Comparison of ENCODE assay signal across 11 cellular contexts in the genomic region with DNA sequence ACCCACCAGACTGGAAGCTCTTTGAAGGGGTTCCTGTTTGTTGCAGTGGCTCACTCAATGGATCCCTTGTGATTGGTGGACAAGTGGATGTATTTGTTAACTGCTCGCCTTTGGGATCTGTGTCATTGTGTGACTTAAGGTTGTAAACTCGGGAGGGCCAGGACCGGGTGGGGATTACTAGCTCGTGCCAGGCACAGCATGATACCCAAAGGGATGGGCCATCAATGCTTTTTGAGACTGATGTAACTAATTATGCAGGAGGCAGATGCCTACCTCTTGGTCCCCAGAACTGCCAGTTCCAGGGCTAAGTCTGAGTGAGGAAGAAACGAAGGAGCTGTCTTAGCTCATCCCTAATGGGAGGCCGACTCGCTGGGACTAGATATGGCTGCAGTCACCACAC. TPM values are rescaled to one million over a fixed set of nuclear protein-coding genes. Genes with fewer than 3 reads are reported as not detected.
DNase-seq lines count a peak whose midpoint lies in the region; ATAC-seq and TF ChIP-seq lines count a peak whose summit lies in the region.
"Had no signal": no experiment of that assay in that cellular context is flagged by ENCODE, and none has a peak within 500 bp of the region (broad histone marks: within the 10 kb centered on the region; RNA-seq: fewer than 3 reads in every experiment).

No MANE protein-coding gene starts in this region.

- no TSS peak for BruUV-seq in Calu3 (replicated peaks; lab: Mats Ljungman, UMichigan)

- H3K4me3 Mint-ChIP-seq in CD14-positive monocyte (peak overlapping the region; percentile 34 to 64), Calu3 (ENCODE audit: low read depth, unreplicated experiment) (peak overlapping the region; percentile 66), naive B cell (peak overlapping the region; percentile 62 to 90 (median 74))
- H3K4me3 Mint-ChIP-seq in activated naive CD8-positive, alpha-beta T cell treated with anti-CD3 and anti-CD28 coated beads for 36 hours = peak overlapping the region; percentile 45

- peaks cover 12% of the 10 kb centered on the region for H3K4me1 Mint-ChIP-seq in CD14-positive monocyte
- peaks cover 9% of the 10 kb centered on the region for H3K4me1 Mint-ChIP-seq in Calu3 (ENCODE audit: low read depth, unreplicated experiment)
- H3K4me1 Mint-ChIP-seq in activated naive CD8-positive, alpha-beta T cell treated with anti-CD3 and anti-CD28 coated beads for 36 hours = peaks cover 7% of the 10 kb centered on the region
- peaks cover 5 to 12% (median 5%) of the 10 kb centered on the region in 3 donors for H3K4me1 Mint-ChIP-seq in naive B cell

- H3K36me3 Mint-ChIP-seq in CD14-positive monocyte = peaks cover 4% of the 10 kb centered on the region in 2 donors
- peaks cover 26% of the 10 kb centered on the region for H3K36me3 Mint-ChIP-seq in Calu3 (ENCODE audit: insufficient read depth, unreplicated experiment)
- peaks cover 3% of the 10 kb centered on the region for H3K36me3 Mint-ChIP-seq in activated naive CD8-positive, alpha-beta T cell treated with anti-CD3 and anti-CD28 coated beads for 36 hours
- H3K36me3 Mint-ChIP-seq in naive B cell = no peaks in the 10 kb centered on the region

- CTCF ChIA-PET in Calu3 (lab: Charles Lee) = interaction anchor here (0.7 kb wide), 1 partner anchor 29 kb away, joined by 5 read pairs; no protein-coding TSS in a partner anchor

- H3K27ac Mint-ChIP-seq in CD14-positive monocyte = peak overlapping the region in 1 of 7 donors; percentile 14
- no peak overlapping the region for H3K27ac Mint-ChIP-seq in Calu3 (ENCODE audit: unreplicated experiment)
- no peak overlapping the region for H3K27ac Mint-ChIP-seq in activated naive CD8-positive, alpha-beta T cell treated with anti-CD3 and anti-CD28 coated beads for 36 hours
- no peak overlapping the region for H3K27ac Mint-ChIP-seq in naive B cell

- intact Hi-C loops in CD14-positive monocyte (cut with micrococcal nuclease) (loop anchor here (2.0 kb wide), 1 partner anchor 47 kb away; no protein-coding TSS in a partner anchor), Calu3 (cut with micrococcal nuclease; ENCODE audit: unreplicated experiment) (loop anchor here (10.0 kb wide), 1 partner anchor 51 kb away; the partner anchor contains the start of gene BCORL1)

- H3K27me3 Mint-ChIP-seq in CD14-positive monocyte (ENCODE audit: low read depth in 3 of 3) (peaks cover 14 to 23% (median 22%) of the 10 kb centered on the region in 3 donors), Calu3 (ENCODE audit: unreplicated experiment) (peaks cover 49% of the 10 kb centered on the region), naive B cell (no peaks in the 10 kb centered on the region)
- H3K27me3 Mint-ChIP-seq in activated naive CD8-positive, alpha-beta T cell treated with anti-CD3 and anti-CD28 coated beads for 36 hours = no peaks in the 10 kb centered on the region

- ATAC-seq in naive B cell (ENCODE audit: low read depth in 2 of 2) (no peak), HG03045 (IDR thresholded peaks at IDR 0.05; ENCODE audit: unreplicated experiment) (no peak)

- DNase-seq in CD14-positive monocyte (ENCODE audit: low spot score) (no peak), Calu3 (no peak), naive B cell (no peak), SK-N-DZ (ENCODE audit: low spot score) (no peak), NCI-H82 treated with DMSO at 0.1 percent for 48 hours (lab: John Stamatoyannopoulos, UW; ENCODE audit: unreplicated experiment) (no peak)
- DNase-seq in activated naive CD8-positive, alpha-beta T cell treated with anti-CD3 and anti-CD28 coated beads for 36 hours = no peak
- no peak for DNase-seq in central memory CD4-positive, alpha-beta T cell
- DNase-seq: esophagus squamous epithelium, GDM1, left ventricle myocardium inferior had no signal

- TF ChIP-seq CTCF in CD14-positive monocyte (IDR thresholded peaks at IDR 0.05) = no peak
- no peak for TF ChIP-seq CTCF in Calu3 (IDR thresholded peaks at IDR 0.05; ENCODE audit: unreplicated experiment)

- H3K9me3 Mint-ChIP-seq in CD14-positive monocyte (peaks cover 0 to 16% (median 0%) of the 10 kb centered on the region in 7 donors), Calu3 (ENCODE audit: low read depth, unreplicated experiment) (no peaks in the 10 kb centered on the region), naive B cell (no peaks in the 10 kb centered on the region)
- no peaks in the 10 kb centered on the region for H3K9me3 Mint-ChIP-seq in activated naive CD8-positive, alpha-beta T cell treated with anti-CD3 and anti-CD28 coated beads for 36 hours

RNA-seq across cellular contexts. Expression of gene UTP14A, which starts 27.7 kb away (rescaled TPM):
- 1 to 10 TPM; 2.9 to 3.8 TPM for polyA plus RNA-seq in CD14-positive monocyte
- total RNA-seq in Calu3 (2022) = 42.3 and 43.1 TPM in 2 replicates
- 10 to 100 TPM; 67.6 to 68.6 TPM for total RNA-seq in activated naive CD8-positive, alpha-beta T cell treated with anti-CD3 and anti-CD28 coated beads for 36 hours
- 10 to 100 TPM in 1 of 6 donors, 1 to 10 TPM in 4, under 1 TPM in 1; 0.60 to 11.3 (median 6.4) TPM for polyA plus RNA-seq in naive B cell (ENCODE audit: low read depth in 6 of 6)
- polyA plus RNA-seq in SK-N-DZ (2014; cell fraction: cytosol; rRNA removed) = 18.3 and 21.0 TPM in 2 replicates
- 12.2 and 18.3 TPM in 2 replicates for polyA plus RNA-seq in SK-N-DZ (2014; cell fraction: nucleus; rRNA removed)

RNA-seq across cellular contexts. Expression of gene BCORL1, which starts 48.7 kb away (rescaled TPM):
- under 1 TPM; 0.69 to 0.72 TPM for polyA plus RNA-seq in CD14-positive monocyte
- total RNA-seq in Calu3 (2022) = 6.7 and 10.1 TPM in 2 replicates
- total RNA-seq in activated naive CD8-positive, alpha-beta T cell treated with anti-CD3 and anti-CD28 coated beads for 36 hours = 1 to 10 TPM; 6.8 to 7.3 TPM
- 1 to 10 TPM in 2 of 6 donors, under 1 TPM in 3, not detected in 1; 0.31 to 2.1 (median 0.70) TPM for polyA plus RNA-seq in naive B cell (ENCODE audit: low read depth in 6 of 6)
- 1.1 and 2.1 TPM in 2 replicates for polyA plus RNA-seq in SK-N-DZ (2014; cell fraction: cytosol; rRNA removed)
- 1.3 and 1.7 TPM in 2 replicates for polyA plus RNA-seq in SK-N-DZ (2014; cell fraction: nucleus; rRNA removed)
